8 cellular contexts compared by ENCODE assay signal in genomic region chr17:68200689-68201424, GRCh38. TPM values are rescaled to one million over a fixed set of nuclear protein-coding genes. Genes with fewer than 3 reads are reported as not detected.
DNase-seq lines count a peak whose midpoint lies in the region; ATAC-seq and TF ChIP-seq lines count a peak whose summit lies in the region.

No MANE protein-coding gene starts in this region.

- H3K9me3 ChIP-seq in A673 (ENCODE audit: low read depth, low read length, poor library complexity, severe bottlenecking) (no peaks in the 10 kb centered on the region), MG63 (no peaks in the 10 kb centered on the region), SK-N-MC (ENCODE audit: low read depth, low read length) (no peaks in the 10 kb centered on the region)

- no peaks in the 10 kb centered on the region for H3K9me3 Mint-ChIP-seq in activated naive CD4-positive, alpha-beta T cell treated with anti-CD3 and anti-CD28 coated beads, Interleukin-2, amount 50 U/mL, for 24 hours

- H3K36me3 ChIP-seq in A673 (ENCODE audit: insufficient read depth, low read length, poor library complexity, severe bottlenecking) (no peaks in the 10 kb centered on the region), MG63 (no peaks in the 10 kb centered on the region), SK-N-MC (ENCODE audit: insufficient read depth, low read length) (no peaks in the 10 kb centered on the region)

- H3K4me3 ChIP-seq in A673 (ENCODE audit: low read depth, low read length, poor library complexity, severe bottlenecking) (no peak overlapping the region), MG63 (peak overlapping the region; percentile 22), SK-N-MC (peak overlapping the region; percentile 50)

- POLR2A ChIA-PET in A673 (lab: Charles Lee; ENCODE audit: low non-redundant PET): no interaction called here

- H3K27me3 ChIP-seq in A673 (replicated peaks; ENCODE audit: insufficient read depth, low read depth, low read length, poor library complexity) (peaks cover 49% of the 10 kb centered on the region), MG63 (peaks cover 37% of the 10 kb centered on the region)

- H3K27ac Mint-ChIP-seq in activated naive CD4-positive, alpha-beta T cell treated with anti-CD3 and anti-CD28 coated beads, Interleukin-2, amount 50 U/mL, for 24 hours: no peak overlapping the region

- no peak overlapping the region for H3K9ac ChIP-seq in SK-N-MC (ENCODE audit: insufficient read length)

- H3K4me3 Mint-ChIP-seq in activated naive CD4-positive, alpha-beta T cell treated with anti-CD3 and anti-CD28 coated beads, Interleukin-2, amount 50 U/mL, for 24 hours: peak overlapping the region; percentile 87

- intact Hi-C loops in A673 (cut with micrococcal nuclease; ENCODE audit: unreplicated experiment): loop anchor here (10.0 kb wide), 1 partner anchor 146 kb away; no protein-coding TSS in a partner anchor
- intact Hi-C loops in head of caudate nucleus (cut with DNase I): no loop called here
- intact Hi-C loops in posterior vena cava (cut with DNase I): no loop called here

- BruUV-seq in A673 (replicated peaks; lab: Mats Ljungman, UMichigan): no TSS peak

- peaks cover 12% of the 10 kb centered on the region for H3K4me1 Mint-ChIP-seq in activated naive CD4-positive, alpha-beta T cell treated with anti-CD3 and anti-CD28 coated beads, Interleukin-2, amount 50 U/mL, for 24 hours

- peak; percentile 96 for TF ChIP-seq CTCF in A673 (conservative IDR thresholded peaks at IDR 0.05; ENCODE audit: low read depth, low read length)

- H3K36me3 Mint-ChIP-seq in activated naive CD4-positive, alpha-beta T cell treated with anti-CD3 and anti-CD28 coated beads, Interleukin-2, amount 50 U/mL, for 24 hours: no peaks in the 10 kb centered on the region

- H3K27me3 Mint-ChIP-seq in activated naive CD4-positive, alpha-beta T cell treated with anti-CD3 and anti-CD28 coated beads, Interleukin-2, amount 50 U/mL, for 24 hours: peaks cover 9% of the 10 kb centered on the region

- H3K27ac ChIP-seq in A673 (ENCODE audit: low read depth, low read length, poor library complexity, severe bottlenecking) (no peak overlapping the region), SK-N-MC (no peak overlapping the region)

- DNase-seq in A673 (ENCODE audit: low spot score) (peak; percentile 90), MG63 (peak; percentile 84), SK-N-MC (ENCODE audit: low read depth, low spot score) (peak; percentile 30), head of caudate nucleus (peak; percentile 48 to 89 (median 76)), posterior vena cava (ENCODE audit: low spot score) (peak; percentile 90)

- CTCF ChIA-PET in A673 (lab: Charles Lee): interaction anchor here (1.4 kb wide), 1 partner anchor 47 kb away, joined by 4 read pairs; the partner anchor contains the start of gene AMZ2

- H3K4me1 ChIP-seq in A673 (ENCODE audit: insufficient read depth, low read length, poor library complexity, severe bottlenecking): peaks cover 24% of the 10 kb centered on the region

- peak; percentile 31 for ATAC-seq in GM18858 (IDR thresholded peaks at IDR 0.05; ENCODE audit: unreplicated experiment)
- no peak for ATAC-seq in HG03521 (IDR thresholded peaks at IDR 0.05; ENCODE audit: unreplicated experiment)

RNA-seq across cellular contexts. Expression of gene AMZ2, which starts 47.0 kb away (rescaled TPM):
- total RNA-seq in A673 (2021) (80.4 and 105 TPM in 2 replicates), posterior vena cava (10 to 100 TPM; 43.4 to 58.9 TPM)
- total RNA-seq in MG63 (2014; rRNA removed; shearing (Covaris generic); ENCODE audit: low replicate concordance): 174 and 187 TPM in 2 replicates

Comparison
In these comparisons a context has a peak if more than half of its experiments do, and no peak if none do; other contexts are left out.
1. DNase-seq: peak in every context shown above with its lines; median percentile 90 in A673; 90 in posterior vena cava; 84 in MG63; 76 in head of caudate nucleus; 30 in SK-N-MC.